Comparison of ENCODE assay signal across 1 cellular context in the genomic region with DNA sequence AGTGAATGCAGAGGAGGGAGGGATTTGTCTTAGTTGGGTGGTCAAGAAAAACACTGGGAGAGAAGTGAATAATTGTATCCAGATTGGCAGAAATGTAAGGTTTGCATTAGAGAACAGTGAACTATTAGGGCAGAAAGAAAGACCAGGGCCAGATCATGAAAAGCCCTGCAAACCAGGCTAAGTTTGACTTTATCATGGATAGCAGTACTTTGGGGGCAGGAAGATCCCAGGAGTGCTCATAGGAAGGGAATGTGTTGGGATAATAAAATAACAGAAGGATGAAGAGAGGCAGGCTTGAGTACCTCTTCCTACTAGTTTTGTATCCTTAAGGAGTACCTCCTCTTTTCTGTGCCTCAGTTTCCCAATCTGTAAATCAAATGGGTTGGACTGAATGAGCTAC.
TF ChIP-seq lines count a peak whose summit lies in the region.

No MANE protein-coding gene starts in this region.

TF ChIP-seq in HepG2, 621 proteins besides CTCF, POLR2A, EP300 and RAD21 (continued from another document):
- TF ChIP-seq, protein P1, sequence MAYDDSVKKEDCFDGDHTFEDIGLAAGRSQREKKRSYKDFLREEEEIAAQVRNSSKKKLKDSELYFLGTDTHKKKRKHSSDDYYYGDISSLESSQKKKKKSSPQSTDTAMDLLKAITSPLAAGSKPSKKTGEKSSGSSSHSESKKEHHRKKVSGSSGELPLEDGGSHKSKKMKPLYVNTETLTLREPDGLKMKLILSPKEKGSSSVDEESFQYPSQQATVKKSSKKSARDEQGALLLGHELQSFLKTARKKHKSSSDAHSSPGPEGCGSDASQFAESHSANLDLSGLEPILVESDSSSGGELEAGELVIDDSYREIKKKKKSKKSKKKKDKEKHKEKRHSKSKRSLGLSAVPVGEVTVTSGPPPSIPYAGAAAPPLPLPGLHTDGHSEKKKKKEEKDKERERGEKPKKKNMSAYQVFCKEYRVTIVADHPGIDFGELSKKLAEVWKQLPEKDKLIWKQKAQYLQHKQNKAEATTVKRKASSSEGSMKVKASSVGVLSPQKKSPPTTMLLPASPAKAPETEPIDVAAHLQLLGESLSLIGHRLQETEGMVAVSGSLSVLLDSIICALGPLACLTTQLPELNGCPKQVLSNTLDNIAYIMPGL (CRISPR knock-in tag; IDR thresholded peaks at IDR 0.05; ENCODE audit: borderline replicate concordance in 1 of 2, low read depth in 1 of 2) = no peak
- TF ChIP-seq ZNF501 (CRISPR knock-in tag; IDR thresholded peaks at IDR 0.05) (no peak), TBX2 (CRISPR knock-in tag; IDR thresholded peaks at IDR 0.05; ENCODE audit: borderline replicate concordance) (no peak), NFATC3 (CRISPR knock-in tag; IDR thresholded peaks at IDR 0.05) (no peak)
- TF ChIP-seq, protein P2, sequence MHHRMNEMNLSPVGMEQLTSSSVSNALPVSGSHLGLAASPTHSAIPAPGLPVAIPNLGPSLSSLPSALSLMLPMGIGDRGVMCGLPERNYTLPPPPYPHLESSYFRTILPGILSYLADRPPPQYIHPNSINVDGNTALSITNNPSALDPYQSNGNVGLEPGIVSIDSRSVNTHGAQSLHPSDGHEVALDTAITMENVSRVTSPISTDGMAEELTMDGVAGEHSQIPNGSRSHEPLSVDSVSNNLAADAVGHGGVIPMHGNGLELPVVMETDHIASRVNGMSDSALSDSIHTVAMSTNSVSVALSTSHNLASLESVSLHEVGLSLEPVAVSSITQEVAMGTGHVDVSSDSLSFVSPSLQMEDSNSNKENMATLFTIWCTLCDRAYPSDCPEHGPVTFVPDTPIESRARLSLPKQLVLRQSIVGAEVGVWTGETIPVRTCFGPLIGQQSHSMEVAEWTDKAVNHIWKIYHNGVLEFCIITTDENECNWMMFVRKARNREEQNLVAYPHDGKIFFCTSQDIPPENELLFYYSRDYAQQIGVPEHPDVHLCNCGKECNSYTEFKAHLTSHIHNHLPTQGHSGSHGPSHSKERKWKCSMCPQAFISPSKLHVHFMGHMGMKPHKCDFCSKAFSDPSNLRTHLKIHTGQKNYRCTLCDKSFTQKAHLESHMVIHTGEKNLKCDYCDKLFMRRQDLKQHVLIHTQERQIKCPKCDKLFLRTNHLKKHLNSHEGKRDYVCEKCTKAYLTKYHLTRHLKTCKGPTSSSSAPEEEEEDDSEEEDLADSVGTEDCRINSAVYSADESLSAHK (CRISPR knock-in tag; IDR thresholded peaks at IDR 0.05; ENCODE audit: borderline replicate concordance) = no peak
